1 cellular context compared by ENCODE assay signal in the genomic region with DNA sequence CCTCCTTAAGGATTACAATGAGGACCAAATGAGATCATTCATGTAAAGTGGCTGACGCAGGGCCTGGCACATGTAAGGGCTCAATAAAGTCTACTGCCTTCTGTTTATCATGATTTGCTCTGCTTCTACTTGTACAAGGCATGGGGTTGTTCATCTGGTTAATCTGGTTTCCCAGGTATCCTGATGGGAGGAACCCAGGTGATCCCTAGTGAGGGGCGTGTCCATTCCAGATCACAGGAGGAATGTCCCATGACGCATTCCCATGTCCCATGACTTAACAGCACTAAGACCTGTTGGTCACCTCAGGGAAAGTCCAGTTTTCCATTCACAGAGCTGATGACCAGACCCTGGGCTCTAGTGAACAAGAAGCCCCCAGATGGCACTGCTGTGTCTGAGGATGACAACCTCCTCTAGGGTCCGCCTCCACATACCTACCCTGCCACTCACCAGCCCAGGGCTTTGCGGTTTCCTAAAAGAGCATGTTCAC.
TF ChIP-seq lines count a peak whose summit lies in the region.

No MANE protein-coding gene starts in this region.

TF ChIP-seq in GM23338, 12 proteins besides CTCF, POLR2A, EP300 and RAD21 (continued from another document):
- TF ChIP-seq ZNF462 (CRISPR knock-in tag; IDR thresholded peaks at IDR 0.05) = no peak
- no peak for TF ChIP-seq STAT1 (IDR thresholded peaks at IDR 0.05; ENCODE audit: unreplicated experiment)
- TF ChIP-seq JUNB (IDR thresholded peaks at IDR 0.05; ENCODE audit: unreplicated experiment) = no peak
